In the genomic region with DNA sequence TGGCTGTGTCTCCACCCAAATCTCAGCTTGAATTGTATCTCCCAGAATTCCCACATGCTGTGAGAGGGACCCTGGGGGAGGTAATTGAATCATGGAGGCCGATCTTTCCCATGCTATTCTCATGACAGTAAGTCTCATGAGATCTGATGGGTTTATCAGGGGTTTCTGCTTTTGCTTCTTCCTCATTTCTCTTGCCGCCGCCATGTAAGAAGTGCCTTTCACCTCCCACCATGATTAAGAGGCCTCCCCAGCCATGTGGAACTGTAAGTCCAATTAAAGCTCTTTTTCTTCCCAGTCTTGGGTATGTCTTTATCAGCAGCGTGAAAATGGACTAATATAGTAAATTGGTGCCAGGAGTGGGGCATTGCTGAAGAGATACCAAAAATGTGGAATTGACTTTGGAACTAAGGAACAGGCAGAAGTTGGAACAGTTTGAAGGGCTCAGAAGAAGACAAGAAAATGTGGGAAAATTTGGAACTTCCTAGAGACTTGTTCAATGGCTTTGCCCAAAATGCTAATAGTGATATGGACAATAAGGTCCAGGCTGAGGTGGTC, we compare ENCODE assay signal across 11 cellular contexts. TPM values are rescaled to one million over a fixed set of nuclear protein-coding genes. Genes with fewer than 3 reads are reported as not detected.
"Had no signal": no experiment of that assay in that cellular context is flagged by ENCODE, and none has a peak within 500 bp of the region (broad histone marks: within the 10 kb centered on the region; RNA-seq: fewer than 3 reads in every experiment).

No MANE protein-coding gene starts in this region.

RNA-seq across cellular contexts. Expression of a gene that starts 41.2 kb away (rescaled TPM):
- total RNA-seq: activated B cell treated with CpG ODN at 0.5 μM for 24 hours; activated CD4-positive, alpha-beta T cell treated with anti-CD3 and anti-CD28 coated beads, Interleukin-2, amount 10 ng/mL, durations not matched to agents 24 days and 14 days; activated naive CD4-positive, alpha-beta T cell treated with anti-CD3 and anti-CD28 coated beads for 36 hours; activated T-helper 1 cell treated with anti-CD3 and anti-CD28 coated beads, Interleukin-12 subunit alpha, Interleukin-12 subunit beta, Interleukin-2, Interleukin-4 antibody, amounts not matched to agents 30 ng/mL and 10 ng/mL and 1 ng/mL, durations not matched to agents 14 hours and 24 hours and 36 hours; activated T-helper 17 cell treated with anti-CD3 and anti-CD28 coated beads, Interleukin-2, amount 50 U/mL, for 72 hours; bronchial epithelial cell; cardiac muscle cell had no signal

RNA-seq across cellular contexts. Expression of a gene that starts 53.3 kb away (rescaled TPM):
- total RNA-seq: activated CD4-positive, alpha-beta memory T cell treated with anti-CD3 and anti-CD28 coated beads for 36 hours; activated CD8-positive, alpha-beta T cell treated with anti-CD3 and anti-CD28 coated beads for 36 hours; activated naive CD4-positive, alpha-beta T cell treated with anti-CD3 and anti-CD28 coated beads for 36 hours; activated naive CD4-positive, alpha-beta T cell treated with anti-CD3 and anti-CD28 coated beads, Interleukin-2, amount 50 U/mL, for 72 hours; activated naive CD8-positive, alpha-beta T cell treated with anti-CD3 and anti-CD28 coated beads for 36 hours had no signal
